Comparison of ENCODE assay signal across 10 cellular contexts in genomic region chr20:38680492-38681118, GRCh38.
A peak's percentile ranks its signal among the peaks of the same experiment; 100 is the strongest.
DNase-seq lines count a peak whose midpoint lies in the region; ATAC-seq and TF ChIP-seq lines count a peak whose summit lies in the region.
"Had no signal": no experiment of that assay in that cellular context is flagged by ENCODE, and none has a peak within 500 bp of the region (broad histone marks: within the 10 kb centered on the region; RNA-seq: fewer than 3 reads in every experiment).

No MANE protein-coding gene starts in this region.

- in situ Hi-C loops in GM13976 (cut with MboI; ENCODE audit: low sequenced_read_pairs, unreplicated experiment) = no loop called here

- ATAC-seq in SK-N-SH treated with all-trans-retinoic acid at 6 μM for 48 hours (peak; percentile 79), GM19023 (IDR thresholded peaks at IDR 0.05; ENCODE audit: unreplicated experiment) (no peak), GM19467 (IDR thresholded peaks at IDR 0.05; ENCODE audit: unreplicated experiment) (no peak)

- no peak overlapping the region for H3K4me3 ChIP-seq in foreskin fibroblast (ENCODE audit: low read depth in 1 of 2, low read length in 2 of 2)
- H3K4me3 ChIP-seq: heart left ventricle had no signal

- TF ChIP-seq CTCF in foreskin fibroblast (IDR thresholded peaks at IDR 0.05; ENCODE audit: low read depth, low read length) (no peak), GM13976 (IDR thresholded peaks at IDR 0.05; ENCODE audit: borderline replicate concordance, control extremely low read depth, extremely low read depth, insufficient read depth, missing control alignments) (no peak)

- peak; percentile 27 for DNase-seq in stimulated activated CD4-positive, alpha-beta T cell treated with anti-CD3 and anti-CD28 coated beads, Interleukin-15, amount 100 ng/mL, for 24 hours
- no peak for DNase-seq in stimulated activated CD4-positive, alpha-beta T cell treated with anti-CD3 and anti-CD28 coated beads, Interleukin-4, amount 100 ng/mL, for 24 hours
- DNase-seq in foreskin fibroblast = peak; percentile 14 to 58
- no peak for DNase-seq in GM13976 (ENCODE audit: low spot score)
- DNase-seq in activated CD4-positive, CD25-positive, alpha-beta regulatory T cell treated with anti-CD3 and anti-CD28 coated beads, Interleukin-2, amount 50 U/mL, for 72 hours = no peak
- DNase-seq: activated B cell treated with CpG ODN at 0.5 μM for 24 hours had no signal

TF ChIP-seq in SK-N-SH treated with all-trans-retinoic acid at 6 μM for 48 hours, 23 proteins besides CTCF, POLR2A, EP300 and RAD21:
- TF ChIP-seq, protein P1, sequence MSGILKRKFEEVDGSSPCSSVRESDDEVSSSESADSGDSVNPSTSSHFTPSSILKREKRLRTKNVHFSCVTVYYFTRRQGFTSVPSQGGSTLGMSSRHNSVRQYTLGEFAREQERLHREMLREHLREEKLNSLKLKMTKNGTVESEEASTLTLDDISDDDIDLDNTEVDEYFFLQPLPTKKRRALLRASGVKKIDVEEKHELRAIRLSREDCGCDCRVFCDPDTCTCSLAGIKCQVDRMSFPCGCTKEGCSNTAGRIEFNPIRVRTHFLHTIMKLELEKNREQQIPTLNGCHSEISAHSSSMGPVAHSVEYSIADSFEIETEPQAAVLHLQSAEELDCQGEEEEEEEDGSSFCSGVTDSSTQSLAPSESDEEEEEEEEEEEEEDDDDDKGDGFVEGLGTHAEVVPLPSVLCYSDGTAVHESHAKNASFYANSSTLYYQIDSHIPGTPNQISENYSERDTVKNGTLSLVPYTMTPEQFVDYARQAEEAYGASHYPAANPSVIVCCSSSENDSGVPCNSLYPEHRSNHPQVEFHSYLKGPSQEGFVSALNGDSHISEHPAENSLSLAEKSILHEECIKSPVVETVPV (CRISPR knock-in tag; IDR thresholded peaks at IDR 0.05) = no peak
- TF ChIP-seq SNAI2 (CRISPR knock-in tag; IDR thresholded peaks at IDR 0.05) = 0 out of 2 replicates have a peak, but pooled peaks have one; percentile 63
- peak; percentile 84; the same call in 1 of the 2 replicates for TF ChIP-seq CSDC2 (CRISPR knock-in tag; IDR thresholded peaks at IDR 0.05)
- 0 out of 2 replicates have a peak, but pooled peaks have one; percentile 29 for TF ChIP-seq ZFP3 (CRISPR knock-in tag; IDR thresholded peaks at IDR 0.05)
TF ChIP-seq in SK-N-SH treated with all-trans-retinoic acid at 6 μM for 48 hours: peak in this region for 3.

Comparison
In these comparisons a context has a peak if more than half of its experiments do, and no peak if none do; other contexts are left out.
1. DNase-seq: peak in stimulated activated CD4-positive, alpha-beta T cell treated with anti-CD3 and anti-CD28 coated beads, Interleukin-15, amount 100 ng/mL, for 24 hours (single experiment) and foreskin fibroblast (2 of 2); none in stimulated activated CD4-positive, alpha-beta T cell treated with anti-CD3 and anti-CD28 coated beads, Interleukin-4, amount 100 ng/mL, for 24 hours (single experiment), GM13976 (single experiment) and activated CD4-positive, CD25-positive, alpha-beta regulatory T cell treated with anti-CD3 and anti-CD28 coated beads, Interleukin-2, amount 50 U/mL, for 72 hours (single experiment).